ENCODE assay signal across 2 cellular contexts in genomic region chr17:49190932-49191331, GRCh38.
TF ChIP-seq lines count a peak whose summit lies in the region.

No MANE protein-coding gene starts in this region.

TF ChIP-seq in HepG2, 621 proteins besides CTCF, POLR2A, EP300 and RAD21:
- 0 out of 2 replicates have a peak, but pooled peaks have one; percentile 15 for TF ChIP-seq EED (CRISPR knock-in tag; IDR thresholded peaks at IDR 0.05)
- no peak for TF ChIP-seq NKX3-1 (CRISPR knock-in tag; IDR thresholded peaks at IDR 0.05)
- no peak for TF ChIP-seq MLLT10 (CRISPR knock-in tag; IDR thresholded peaks at IDR 0.05)
- TF ChIP-seq ZZZ3 (CRISPR knock-in tag; IDR thresholded peaks at IDR 0.05; ENCODE audit: borderline replicate concordance): no peak
- TF ChIP-seq ZNF816 (CRISPR knock-in tag; IDR thresholded peaks at IDR 0.05; ENCODE audit: borderline replicate concordance): no peak
- TF ChIP-seq ZGPAT (CRISPR knock-in tag; IDR thresholded peaks at IDR 0.05): no peak

TF ChIP-seq in endothelial cell of umbilical vein, 7 proteins besides CTCF, POLR2A, EP300 and RAD21:
- no peak for TF ChIP-seq MYC (IDR thresholded peaks at IDR 0.05; ENCODE audit: low read depth, low read length)
- no peak for TF ChIP-seq EZH2 (IDR thresholded peaks at IDR 0.05; ENCODE audit: borderline replicate concordance, low read depth, low read length, severe bottlenecking)
TF ChIP-seq in endothelial cell of umbilical vein: peak in this region for 0.
